8 cellular contexts compared by ENCODE assay signal in genomic region chr5:95261369-95262175, GRCh38. TPM values are rescaled to one million over a fixed set of nuclear protein-coding genes. Genes with fewer than 3 reads are reported as not detected.
DNase-seq lines count a peak whose midpoint lies in the region; ATAC-seq and TF ChIP-seq lines count a peak whose summit lies in the region.

No MANE protein-coding gene starts in this region.

- H3K79me2 ChIP-seq in GM23338 (replicated peaks; ENCODE audit: insufficient read depth): no peaks in the 10 kb centered on the region

- no peak overlapping the region for H3K4me2 ChIP-seq in GM23338

- no peaks in the 10 kb centered on the region for H3K9me3 ChIP-seq in aorta (ENCODE audit: control insufficient read depth, low read length)
- H3K9me3 ChIP-seq in effector memory CD4-positive, alpha-beta T cell (ENCODE audit: control insufficient read depth, low read length): no peaks in the 10 kb centered on the region

- no peaks in the 10 kb centered on the region for H3F3A ChIP-seq in GM23338 (replicated peaks; ENCODE audit: low read depth)

- no peaks in the 10 kb centered on the region for H4K20me1 ChIP-seq in GM23338 (replicated peaks; ENCODE audit: insufficient read depth)

- DNase-seq in AG20443 (ENCODE audit: low spot score) (peak; percentile 47), GM23338 (ENCODE audit: low spot score) (peak; percentile 27), SK-MEL-5 (ENCODE audit: low read depth, low spot score) (peak; percentile 53), globus pallidus (ENCODE audit: low spot score) (peak; percentile 27), aorta (no peak), NCI-H1417 treated with DMSO at 0.1 percent for 48 hours (lab: John Stamatoyannopoulos, UW) (no peak)
- no peak for DNase-seq in effector memory CD4-positive, alpha-beta T cell

- H3K36me3 ChIP-seq in GM23338 (ENCODE audit: insufficient read depth): no peaks in the 10 kb centered on the region
- no peaks in the 10 kb centered on the region for H3K36me3 ChIP-seq in aorta (ENCODE audit: control insufficient read depth in 1 of 2, insufficient read depth in 2 of 2, low read length in 1 of 2)
- no peaks in the 10 kb centered on the region for H3K36me3 ChIP-seq in effector memory CD4-positive, alpha-beta T cell (ENCODE audit: control insufficient read depth, insufficient read depth, low read length)

- H3K27ac Mint-ChIP-seq in GM23338: no peak overlapping the region

- no peaks in the 10 kb centered on the region for H3K36me3 Mint-ChIP-seq in GM23338 (ENCODE audit: low read depth)

- peaks cover 5% of the 10 kb centered on the region for H3K27me3 Mint-ChIP-seq in GM23338 (ENCODE audit: insufficient read depth, low read depth, poor library complexity)

- H3K4me3 Mint-ChIP-seq in GM23338: no peak overlapping the region

- peak; percentile 53 for TF ChIP-seq CTCF in GM23338 (conservative IDR thresholded peaks at IDR 0.05; ENCODE audit: low read depth in 2 of 2)

- H3K4me1 Mint-ChIP-seq in GM23338: peaks cover 6% of the 10 kb centered on the region; the same call in 2 of the 3 replicates

- intact Hi-C loops in aorta (cut with DNase I): no loop called here

- H3K4me3 ChIP-seq in GM23338 (no peak overlapping the region), aorta (ENCODE audit: low read length in 2 of 2) (no peak overlapping the region)
- no peak overlapping the region for H3K4me3 ChIP-seq in effector memory CD4-positive, alpha-beta T cell (ENCODE audit: insufficient read depth, low read depth, low read length, poor library complexity, severe bottlenecking)

- H3K27me3 ChIP-seq in GM23338 (ENCODE audit: insufficient read depth) (no peaks in the 10 kb centered on the region), aorta (ENCODE audit: control insufficient read depth in 1 of 2, insufficient read depth in 2 of 2, low read length in 1 of 2) (no peaks in the 10 kb centered on the region)
- no peaks in the 10 kb centered on the region for H3K27me3 ChIP-seq in effector memory CD4-positive, alpha-beta T cell (replicated peaks; ENCODE audit: control insufficient read depth, insufficient read depth, low read length, poor library complexity, severe bottlenecking)

- no peak overlapping the region for H3K27ac ChIP-seq in GM23338 (ENCODE audit: low read depth)
- no peak overlapping the region for H3K27ac ChIP-seq in aorta (ENCODE audit: low read depth in 1 of 2, low read length in 2 of 2)
- no peak overlapping the region for H3K27ac ChIP-seq in effector memory CD4-positive, alpha-beta T cell (ENCODE audit: insufficient read depth, low read length, poor library complexity, severe bottlenecking)

- in situ Hi-C loops in SK-MEL-5 (cut with HindIII; ENCODE audit: low pct_unique_long_range_greater_than_20kb, low sequenced_read_pairs): no loop called here

- WGBS in aorta, 2 donors: 63 to 69% methylated on average over 4 of the region's 4 CpGs

- H3K4me1 ChIP-seq in GM23338 (ENCODE audit: insufficient read depth): no peaks in the 10 kb centered on the region
- no peaks in the 10 kb centered on the region for H3K4me1 ChIP-seq in aorta (ENCODE audit: control insufficient read depth in 1 of 2, insufficient read depth in 2 of 2, low read length in 2 of 2)
- H3K4me1 ChIP-seq in effector memory CD4-positive, alpha-beta T cell (ENCODE audit: control insufficient read depth, insufficient read depth, low read length, poor library complexity, severe bottlenecking): no peaks in the 10 kb centered on the region

- peaks cover 4% of the 10 kb centered on the region; the same call in 1 of the 2 replicates for H3K9me2 ChIP-seq in GM23338 (ENCODE audit: insufficient read depth)

- no peak for ATAC-seq in GM23338
- peak; percentile 22 for ATAC-seq in aorta (ENCODE audit: low FRiP score)
- no peak for ATAC-seq in GM21423 (IDR thresholded peaks at IDR 0.05; ENCODE audit: unreplicated experiment)

- no peaks in the 10 kb centered on the region for H3K9me3 Mint-ChIP-seq in GM23338

- H2AFZ ChIP-seq in GM23338: no peak overlapping the region

TF ChIP-seq in GM23338, 12 proteins besides CTCF, POLR2A, EP300 and RAD21:
- TF ChIP-seq JUNB (IDR thresholded peaks at IDR 0.05; ENCODE audit: unreplicated experiment): no peak
- no peak for TF ChIP-seq ZNF331 (CRISPR knock-in tag; IDR thresholded peaks at IDR 0.05; ENCODE audit: low read depth)
- TF ChIP-seq ZNF462 (CRISPR knock-in tag; IDR thresholded peaks at IDR 0.05): no peak
- no peak for TF ChIP-seq ZNF114 (CRISPR knock-in tag; IDR thresholded peaks at IDR 0.05)
- TF ChIP-seq EZH2 (IDR thresholded peaks at IDR 0.05; ENCODE audit: low read depth, unreplicated experiment): no peak
- TF ChIP-seq EZH2phosphoT487 (IDR thresholded peaks at IDR 0.05; ENCODE audit: unreplicated experiment): no peak

RNA-seq across cellular contexts. Expression of gene MCTP1, which starts 23.3 kb away (rescaled TPM):
- 4.2 and 13.6 TPM in 2 replicates for total RNA-seq in GM23338 (2014; rRNA removed; shearing (Covaris generic))
- 3.0 and 3.7 TPM in 2 replicates for polyA plus RNA-seq in GM23338 (2016; fragmentation: Nextera tagmentation; extraction: Ambion mirVana)
- 39.3 and 48.2 TPM in 2 replicates for total RNA-seq in SK-MEL-5 (2014; rRNA removed; shearing (Covaris generic))
- 13.9 and 20.3 TPM in 2 replicates for polyA plus RNA-seq in SK-MEL-5 (2015; cell fraction: cytosol; rRNA removed)
- 24.6 and 35.7 TPM in 2 replicates for polyA plus RNA-seq in SK-MEL-5 (2015; cell fraction: nucleus; rRNA removed)
- 100 to 1,000 TPM in 1 of 2 donors, 10 to 100 TPM in 1; 30.8 to 103 TPM for total RNA-seq in aorta
- 1 to 10 TPM in 1 of 2 donors, under 1 TPM in 1; 0.43 to 3.5 TPM for polyA plus RNA-seq in aorta

Comparison
In these comparisons a context has a peak if more than half of its experiments do, and no peak if none do; other contexts are left out.
1. DNase-seq: peak in AG20443 (single experiment), GM23338 (single experiment), SK-MEL-5 (single experiment) and globus pallidus (single experiment); none in aorta (0 of 2), effector memory CD4-positive, alpha-beta T cell (0 of 3) and NCI-H1417 treated with DMSO at 0.1 percent for 48 hours (single experiment).